8 cellular contexts compared by ENCODE assay signal in genomic region chrX:47143894-47144625, GRCh38. TPM values are rescaled to one million over a fixed set of nuclear protein-coding genes. Genes with fewer than 3 reads are reported as not detected.
DNase-seq lines count a peak whose midpoint lies in the region; ATAC-seq and TF ChIP-seq lines count a peak whose summit lies in the region.

No MANE protein-coding gene starts in this region.

- intact Hi-C loops in CD14-positive monocyte (cut with micrococcal nuclease), result no loop called here

- H3K4me1 Mint-ChIP-seq in CD14-positive monocyte, result peaks cover 28% of the 10 kb centered on the region
- peaks cover 26 to 43% (median 33%) of the 10 kb centered on the region in 3 donors for H3K4me1 Mint-ChIP-seq in T-cell
- peaks cover 7% of the 10 kb centered on the region for H3K4me1 Mint-ChIP-seq in mesothelial cell of epicardium

- POLR2A ChIA-PET in T-cell (lab: Charles Lee), result interaction anchor here (0.6 to 1.3 kb wide), 4 partner anchors 12 to 90 kb away, joined by 3 to 6 read pairs (median 4); no protein-coding TSS in a partner anchor

- peak overlapping the region; percentile 51 to 78 (median 56) for H3K4me3 ChIP-seq in tibial nerve

- ATAC-seq in GM18868 (IDR thresholded peaks at IDR 0.05; ENCODE audit: unreplicated experiment) (peak; percentile 12), HG03442 (IDR thresholded peaks at IDR 0.05; ENCODE audit: unreplicated experiment) (peak; percentile 6), T-cell (replicated peaks in 1 of 4) (peak; percentile 4 to 5 (median 4))

- H3K36me3 Mint-ChIP-seq in CD14-positive monocyte (peaks cover 21 to 25% of the 10 kb centered on the region in 2 donors), T-cell (peaks cover 26% of the 10 kb centered on the region), mesothelial cell of epicardium (peaks cover 25% of the 10 kb centered on the region)

- H3K4me1 ChIP-seq in tibial nerve, result peaks cover 0 to 26% (median 6%) of the 10 kb centered on the region in 4 donors

- no peak for TF ChIP-seq POLR2A in tibial nerve (IDR thresholded peaks at IDR 0.05)

- no peaks in the 10 kb centered on the region for H3K27me3 ChIP-seq in tibial nerve

- CTCF ChIA-PET in T-cell (lab: Charles Lee), result interaction anchor here in 1 of 2 donors (0.6 to 1.4 kb wide), 5 partner anchors 14 to 241 kb away, joined by 3 to 7 read pairs (median 5); no protein-coding TSS in a partner anchor

- H3K4me3 Mint-ChIP-seq in CD14-positive monocyte (peak overlapping the region; percentile 91 to 93), T-cell (peak overlapping the region; percentile 95 to 99 (median 97)), mesothelial cell of epicardium (peak overlapping the region; percentile 98)

- H3K9me3 Mint-ChIP-seq in CD14-positive monocyte (peaks cover 0 to 18% (median 15%) of the 10 kb centered on the region in 7 donors), T-cell (no peaks in the 10 kb centered on the region), mesothelial cell of epicardium (peaks cover 26% of the 10 kb centered on the region)

- WGBS in tibial nerve, 2 donors, result 3 to 37% methylated on average over 32 to 33 of the region's 46 CpGs

- TF ChIP-seq CTCF in CD14-positive monocyte (IDR thresholded peaks at IDR 0.05) (no peak), mesothelial cell of epicardium (IDR thresholded peaks at IDR 0.05; ENCODE audit: unreplicated experiment) (no peak), tibial nerve (IDR thresholded peaks at IDR 0.05) (no peak)

- no peak for TF ChIP-seq EP300 in tibial nerve (IDR thresholded peaks at IDR 0.05)

- H3K27ac Mint-ChIP-seq in CD14-positive monocyte, result peak overlapping the region; percentile 96 to 100 (median 98)
- H3K27ac Mint-ChIP-seq in T-cell, result peak overlapping the region; percentile 96 to 97
- peak overlapping the region; percentile 99 for H3K27ac Mint-ChIP-seq in mesothelial cell of epicardium

- no peaks in the 10 kb centered on the region for H3K9me3 ChIP-seq in tibial nerve

- H3K27me3 Mint-ChIP-seq in CD14-positive monocyte (ENCODE audit: low read depth in 3 of 3), result peaks cover 0 to 28% (median 0%) of the 10 kb centered on the region in 3 donors
- peaks cover 0 to 6% of the 10 kb centered on the region in 2 donors for H3K27me3 Mint-ChIP-seq in T-cell
- H3K27me3 Mint-ChIP-seq in mesothelial cell of epicardium (ENCODE audit: low read depth), result no peaks in the 10 kb centered on the region

- peak overlapping the region; percentile 66 to 98 (median 95) for H3K27ac ChIP-seq in tibial nerve

- H3K36me3 ChIP-seq in tibial nerve, result peaks cover 0 to 21% (median 0%) of the 10 kb centered on the region in 3 donors

- DNase-seq in CD14-positive monocyte (ENCODE audit: low spot score), result peak; percentile 49
- DNase-seq in T-cell, result peak in 12 of 34 experiments; percentile 6 to 23 (median 16)
- peak; percentile 21 for DNase-seq in epidermal melanocyte (ENCODE audit: insufficient read length, low spot score)
- no peak for DNase-seq in mesothelial cell of epicardium (ENCODE audit: low spot score in 2 of 2, unreplicated experiment in 2 of 2)
- no peak for DNase-seq in tibial nerve (ENCODE audit: low spot score in 2 of 2)
- DNase-seq in stimulated activated CD4-positive, alpha-beta T cell treated with anti-CD3 and anti-CD28 coated beads, Interleukin-1b, Interleukin-23, amount 100 ng/mL, for 48 hours, result no peak

RNA-seq across cellular contexts. Expression of gene NDUFB11, which starts 0.4 kb away (rescaled TPM):
- polyA plus RNA-seq in CD14-positive monocyte, result 100 to 1,000 TPM; 104 to 139 TPM
- 10 to 100 TPM; 52.9 to 64.1 (median 57.8) TPM for total RNA-seq in T-cell
- total RNA-seq in mesothelial cell of epicardium, result 82.9 to 85.7 TPM (median 83.9 TPM) in 3 replicates
- total RNA-seq in tibial nerve, result 10 to 100 TPM; 45.4 to 78.1 (median 60.5) TPM

RNA-seq across cellular contexts. Expression of gene RBM10, which starts 1.0 kb away (rescaled TPM):
- 10 to 100 TPM in 1 of 2 donors, 1 to 10 TPM in 1; 7.3 to 14.0 TPM for polyA plus RNA-seq in CD14-positive monocyte
- 10 to 100 TPM; 37.3 to 60.3 (median 55.8) TPM for total RNA-seq in T-cell
- 56.7 to 61.4 TPM (median 58.7 TPM) in 3 replicates for total RNA-seq in mesothelial cell of epicardium
- total RNA-seq in tibial nerve, result 10 to 100 TPM; 27.3 to 46.2 (median 33.7) TPM

RNA-seq across cellular contexts. Expression of gene UBA1, which starts 49.6 kb away (rescaled TPM):
- 100 to 1,000 TPM; 125 to 150 TPM for polyA plus RNA-seq in CD14-positive monocyte
- total RNA-seq in T-cell, result 100 to 1,000 TPM; 116 to 177 (median 149) TPM
- total RNA-seq in mesothelial cell of epicardium, result 349 to 350 TPM (median 350 TPM) in 3 replicates
- 100 to 1,000 TPM; 124 to 168 (median 144) TPM for total RNA-seq in tibial nerve

Comparison
In these comparisons a context has a peak if more than half of its experiments do, and no peak if none do; other contexts are left out.
1. DNase-seq: peak in CD14-positive monocyte (single experiment) and epidermal melanocyte (single experiment); none in mesothelial cell of epicardium (0 of 2), tibial nerve (0 of 2) and stimulated activated CD4-positive, alpha-beta T cell treated with anti-CD3 and anti-CD28 coated beads, Interleukin-1b, Interleukin-23, amount 100 ng/mL, for 48 hours (single experiment).
2. Peak in every context shown above with its lines, with median percentiles within 50 percentile points of each other: H3K27ac Mint-ChIP-seq, H3K4me3 Mint-ChIP-seq and ATAC-seq.